In the genomic region with DNA sequence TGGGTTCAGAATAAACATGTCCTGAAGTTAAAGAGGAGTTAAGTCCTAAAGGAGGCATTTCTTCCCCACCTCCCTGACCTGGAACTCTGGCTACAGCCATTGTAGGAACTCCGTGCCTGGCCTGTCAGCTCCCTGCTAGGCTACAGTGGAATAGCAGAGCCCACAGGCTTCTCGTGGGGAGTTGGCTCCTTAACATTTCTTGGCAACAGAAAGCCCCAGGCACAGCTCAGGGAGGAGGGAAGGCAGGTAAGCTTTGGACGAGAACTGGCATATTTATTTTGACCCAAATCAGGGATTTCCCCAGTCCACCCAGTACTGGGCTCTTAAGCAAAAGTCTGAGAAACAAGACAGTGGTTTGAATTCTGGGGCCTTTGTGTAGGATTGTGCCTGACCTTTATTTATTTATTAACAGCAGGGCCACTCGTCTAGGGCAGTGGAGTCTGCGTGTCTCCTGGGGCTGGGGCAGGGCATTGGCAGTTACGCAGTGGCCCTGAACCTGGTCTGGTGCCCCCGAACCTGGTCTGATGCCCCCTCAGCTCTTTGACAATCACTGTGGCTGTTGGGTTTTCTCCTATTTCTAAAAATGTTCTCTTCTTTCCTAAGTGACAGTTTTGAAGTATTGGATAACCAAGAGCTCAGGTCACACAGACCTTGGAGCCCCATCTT, we compare ENCODE assay signal across 8 cellular contexts. TPM values are rescaled to one million over a fixed set of nuclear protein-coding genes. Genes with fewer than 3 reads are reported as not detected.
A peak's percentile ranks its signal among the peaks of the same experiment; 100 is the strongest.
DNase-seq lines count a peak whose midpoint lies in the region; ATAC-seq and TF ChIP-seq lines count a peak whose summit lies in the region.
"Had no signal": no experiment of that assay in that cellular context is flagged by ENCODE, and none has a peak within 500 bp of the region (broad histone marks: within the 10 kb centered on the region; RNA-seq: fewer than 3 reads in every experiment).

No MANE protein-coding gene starts in this region.

- H3K4me3 Mint-ChIP-seq in stimulated activated naive CD8-positive, alpha-beta T cell treated with anti-CD3 and anti-CD28 coated beads, Interleukin-15, amount 100 ng/mL, for 72 hours = peak overlapping the region; percentile 56 to 63

- peaks cover 0 to 16% of the 10 kb centered on the region in 2 donors for H3K4me1 ChIP-seq in esophagus (ENCODE audit: control insufficient read depth in 2 of 2, insufficient read depth in 2 of 2, low read length in 1 of 2)

- no peak for DNase-seq in RWPE1 (ENCODE audit: low spot score)
- no peak for DNase-seq in stimulated activated naive CD8-positive, alpha-beta T cell treated with anti-CD3 and anti-CD28 coated beads, Interleukin-15, amount 100 ng/mL, for 72 hours
- no peak for DNase-seq in HuH-7 (ENCODE audit: low spot score)
- DNase-seq in COLO668 (lab: John Stamatoyannopoulos, UW; ENCODE audit: unreplicated experiment) = no peak
- DNase-seq in D341Med (ENCODE audit: low spot score) = no peak
- DNase-seq: activated CD4-positive, CD25-positive, alpha-beta regulatory T cell treated with anti-CD3 and anti-CD28 coated beads, Interleukin-2, amount 50 U/mL, for 72 hours had no signal

- H3K27me3 ChIP-seq in esophagus (ENCODE audit: control insufficient read depth in 1 of 2, insufficient read depth in 2 of 2, low read length in 2 of 2) = no peaks in the 10 kb centered on the region

- no peaks in the 10 kb centered on the region for H3K27me3 Mint-ChIP-seq in stimulated activated naive CD8-positive, alpha-beta T cell treated with anti-CD3 and anti-CD28 coated beads, Interleukin-15, amount 100 ng/mL, for 72 hours

- peak overlapping the region; percentile 70 for H3K27ac ChIP-seq in RWPE1
- H3K27ac ChIP-seq in esophagus (ENCODE audit: low read depth in 2 of 2, low read length in 1 of 2) = peak overlapping the region; percentile 50 to 69

- peaks cover 10 to 24% of the 10 kb centered on the region in 2 donors for H3K36me3 ChIP-seq in esophagus (ENCODE audit: control insufficient read depth in 2 of 2, insufficient read depth in 2 of 2, low read length in 1 of 2)

- peak; percentile 6 for TF ChIP-seq POLR2A in GM18505 (IDR thresholded peaks at IDR 0.05; ENCODE audit: borderline replicate concordance, extremely low read depth, insufficient read depth, insufficient read length)

- peaks cover 95% of the 10 kb centered on the region for H3K4me1 Mint-ChIP-seq in stimulated activated naive CD8-positive, alpha-beta T cell treated with anti-CD3 and anti-CD28 coated beads, Interleukin-15, amount 100 ng/mL, for 72 hours

- H3K9me3 ChIP-seq in esophagus (ENCODE audit: control insufficient read depth in 2 of 2, insufficient read depth in 1 of 2, low read depth in 1 of 2, low read length in 1 of 2) = no peaks in the 10 kb centered on the region

- peak overlapping the region; percentile 89 to 93 for H3K27ac Mint-ChIP-seq in stimulated activated naive CD8-positive, alpha-beta T cell treated with anti-CD3 and anti-CD28 coated beads, Interleukin-15, amount 100 ng/mL, for 72 hours

- no peak for TF ChIP-seq CTCF in RWPE1 (conservative IDR thresholded peaks at IDR 0.05; ENCODE audit: low read depth)

- no peak overlapping the region for H3K4me3 ChIP-seq in esophagus (ENCODE audit: low read depth in 1 of 2, low read length in 2 of 2)

- ATAC-seq in GM18505 (IDR thresholded peaks at IDR 0.05; ENCODE audit: unreplicated experiment) = no peak
- no peak for ATAC-seq in stimulated activated naive CD8-positive, alpha-beta T cell treated with anti-CD3 and anti-CD28 coated beads, Interleukin-15, amount 100 ng/mL, for 72 hours

- CTCF ChIA-PET in RWPE1 (lab: Yijun Ruan, JAX) = no interaction called here

- no peaks in the 10 kb centered on the region for H3K9me3 Mint-ChIP-seq in stimulated activated naive CD8-positive, alpha-beta T cell treated with anti-CD3 and anti-CD28 coated beads, Interleukin-15, amount 100 ng/mL, for 72 hours

- POLR2A ChIA-PET in RWPE1 (lab: Yijun Ruan, JAX; ENCODE audit: low non-redundant PET) = no interaction called here

- 63 to 78% methylated on average over 7 of the region's 7 CpGs for WGBS in esophagus, 2 donors

RNA-seq across cellular contexts. Expression of a gene that starts 7.9 kb away (rescaled TPM):
- 10 to 100 TPM; 25.1 to 30.4 TPM for polyA plus RNA-seq in esophagus

RNA-seq across cellular contexts. Expression of a gene that starts 9.8 kb away (rescaled TPM):
- polyA plus RNA-seq in esophagus = 10 to 100 TPM in 1 of 2 donors, 1 to 10 TPM in 1; 5.5 to 10.1 TPM
